ENCODE assay signal across 12 cellular contexts in the genomic region with DNA sequence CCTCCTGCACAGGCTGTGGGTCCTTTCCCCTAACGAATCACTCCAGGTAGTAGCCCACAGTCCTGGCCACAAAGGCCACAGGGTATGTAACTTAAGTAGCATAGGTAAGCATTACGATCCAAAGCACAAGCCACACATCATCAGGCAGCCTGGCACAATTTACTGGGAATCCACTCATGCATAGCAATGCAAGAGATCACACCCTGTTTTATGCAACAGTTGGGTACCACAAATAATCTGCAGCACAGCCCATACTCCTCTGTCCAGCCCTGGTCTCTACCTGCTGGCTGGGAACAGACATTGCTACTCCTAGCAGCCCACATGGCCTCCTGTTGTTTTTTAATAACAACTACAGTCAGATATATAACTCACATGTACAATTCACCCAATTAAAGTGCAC. TPM values are rescaled to one million over a fixed set of nuclear protein-coding genes. Genes with fewer than 3 reads are reported as not detected.
DNase-seq lines count a peak whose midpoint lies in the region; ATAC-seq and TF ChIP-seq lines count a peak whose summit lies in the region.
"Had no signal": no experiment of that assay in that cellular context is flagged by ENCODE, and none has a peak within 500 bp of the region (broad histone marks: within the 10 kb centered on the region; RNA-seq: fewer than 3 reads in every experiment).

No MANE protein-coding gene starts in this region.

- H3K9me3 ChIP-seq in DND-41 (ENCODE audit: insufficient read depth, low read length, severe bottlenecking): no peaks in the 10 kb centered on the region
- no peaks in the 10 kb centered on the region for H3K9me3 ChIP-seq in Karpas-422 (ENCODE audit: low read length)

- H3K9me2 ChIP-seq in Karpas-422 (replicated peaks; ENCODE audit: insufficient read depth, low read length): no peaks in the 10 kb centered on the region

- H3K4me3 ChIP-seq in DND-41 (ENCODE audit: low read depth in 1 of 2, low read length in 2 of 2) (no peak overlapping the region), Karpas-422 (ENCODE audit: low read length) (no peak overlapping the region)

- peaks cover 41 to 52% of the 10 kb centered on the region in 2 donors for H3K4me1 Mint-ChIP-seq in effector memory CD8-positive, alpha-beta T cell (ENCODE audit: low read depth in 2 of 2)

- no peak for TF ChIP-seq CTCF in DND-41 (IDR thresholded peaks at IDR 0.05; ENCODE audit: borderline replicate concordance, extremely low read depth, low read length, poor library complexity, severe bottlenecking)

- H3K9ac ChIP-seq in DND-41 (ENCODE audit: low read depth, low read length) (no peak overlapping the region), Karpas-422 (ENCODE audit: low read length) (no peak overlapping the region)

- H4K20me1 ChIP-seq in DND-41 (ENCODE audit: insufficient read depth, low read length) (peaks cover 27% of the 10 kb centered on the region; the same call in 1 of the 2 replicates), Karpas-422 (ENCODE audit: insufficient read depth, low read depth, low read length) (peaks cover 14% of the 10 kb centered on the region)

- H3K79me2 ChIP-seq in DND-41 (ENCODE audit: insufficient read depth, low read length): peaks cover 97% of the 10 kb centered on the region
- H3K79me2 ChIP-seq in Karpas-422 (ENCODE audit: low read length): no peaks in the 10 kb centered on the region

- no peaks in the 10 kb centered on the region for H3K27me3 Mint-ChIP-seq in effector memory CD8-positive, alpha-beta T cell

- DNase-seq in DND-41: no peak
- peak; percentile 69 for DNase-seq in NCI-H526 treated with DMSO at 0.1 percent for 48 hours (lab: John Stamatoyannopoulos, UW)
- no peak for DNase-seq in effector memory CD8-positive, alpha-beta T cell
- DNase-seq in renal cortical epithelial cell (ENCODE audit: low read depth): peak; percentile 64
- DNase-seq in Karpas-422: no peak
- DNase-seq in stimulated activated CD4-positive, alpha-beta T cell treated with anti-CD3 and anti-CD28 coated beads, Interleukin-4, amount 100 ng/mL, for 4 hours: no peak
- DNase-seq in HPDE6-E6E7 (ENCODE audit: extremely low spot score): no peak
- no peak for DNase-seq in NK-92 treated with Interleukin-12 subunit alpha and Interleukin-12 subunit beta, amount 100 ng/mL, for 24 hours (lab: John Stamatoyannopoulos, UW)
- DNase-seq: DMS153; effector memory CD4-positive, alpha-beta T cell; NCI-H1694 treated with DMSO at 0.1 percent for 48 hours; WERI-Rb-1 had no signal

- H3K36me3 Mint-ChIP-seq in effector memory CD8-positive, alpha-beta T cell (ENCODE audit: insufficient read depth): peaks cover 14% of the 10 kb centered on the region

- no peaks in the 10 kb centered on the region for H3K27me3 ChIP-seq in DND-41 (ENCODE audit: insufficient read depth, low read length, poor library complexity)
- no peaks in the 10 kb centered on the region for H3K27me3 ChIP-seq in Karpas-422 (ENCODE audit: low read length)

- no peak overlapping the region for H2AFZ ChIP-seq in DND-41 (ENCODE audit: low read depth, low read length)
- H2AFZ ChIP-seq in Karpas-422 (ENCODE audit: low read length): no peak overlapping the region

- H3K27ac Mint-ChIP-seq in effector memory CD8-positive, alpha-beta T cell: peak overlapping the region; percentile 61 to 91

- H3K27ac ChIP-seq in DND-41 (ENCODE audit: low read length) (peak overlapping the region; percentile 82), Karpas-422 (ENCODE audit: low read length) (no peak overlapping the region)
- H3K27ac ChIP-seq: WERI-Rb-1 had no signal

- no peak overlapping the region for H3K4me2 ChIP-seq in DND-41 (ENCODE audit: insufficient read depth, low read length)
- H3K4me2 ChIP-seq in Karpas-422 (ENCODE audit: low read depth, low read length, poor library complexity, severe bottlenecking): no peak overlapping the region

- H3K4me3 Mint-ChIP-seq in effector memory CD8-positive, alpha-beta T cell: peak overlapping the region; percentile 73 to 74

- H3K9me3 Mint-ChIP-seq in effector memory CD8-positive, alpha-beta T cell: no peaks in the 10 kb centered on the region

- peaks cover 64% of the 10 kb centered on the region for H3K4me1 ChIP-seq in DND-41 (ENCODE audit: insufficient read depth, low read length)
- H3K4me1 ChIP-seq in Karpas-422 (ENCODE audit: low read length): peaks cover 40% of the 10 kb centered on the region

- no peak for ATAC-seq in DND-41 (ENCODE audit: insufficient read depth, low read depth)
- no peak for ATAC-seq in effector memory CD8-positive, alpha-beta T cell (replicated peaks)

- H3K36me3 ChIP-seq in DND-41 (ENCODE audit: insufficient read depth, low read length): no peaks in the 10 kb centered on the region
- no peaks in the 10 kb centered on the region for H3K36me3 ChIP-seq in Karpas-422 (ENCODE audit: insufficient read depth, low read length)
- H3K36me3 ChIP-seq: WERI-Rb-1 had no signal

RNA-seq across cellular contexts. Expression of a gene that starts 34.3 kb away (rescaled TPM):
- 42.4 and 79.5 TPM in 2 replicates for total RNA-seq in renal cortical epithelial cell
- 6.7 and 9.0 TPM in 2 replicates for total RNA-seq in Karpas-422 (2014; rRNA removed; shearing (Covaris generic); ENCODE audit: low replicate concordance)

Comparison
In these comparisons a context has a peak if more than half of its experiments do, and no peak if none do; other contexts are left out.
1. DNase-seq: peak in NCI-H526 treated with DMSO at 0.1 percent for 48 hours (single experiment) and renal cortical epithelial cell (single experiment); none in DND-41 (single experiment), effector memory CD8-positive, alpha-beta T cell (0 of 3), Karpas-422 (single experiment), stimulated activated CD4-positive, alpha-beta T cell treated with anti-CD3 and anti-CD28 coated beads, Interleukin-4, amount 100 ng/mL, for 4 hours (0 of 2), HPDE6-E6E7 (single experiment) and NK-92 treated with Interleukin-12 subunit alpha and Interleukin-12 subunit beta, amount 100 ng/mL, for 24 hours (single experiment).